8 cellular contexts compared by ENCODE assay signal in genomic region chr14:45134051-45134958, GRCh38.
DNase-seq lines count a peak whose midpoint lies in the region; ATAC-seq and TF ChIP-seq lines count a peak whose summit lies in the region.

TSS of gene FKBP3 (minus strand) at chr14:45134481. CDS start at chr14:45134456, 25 bp downstream.

- peak; percentile 94 to 96 for DNase-seq in AML-193 (lab: John Stamatoyannopoulos, UW)
- DNase-seq in NCI-H510A (lab: John Stamatoyannopoulos, UW), result peak; percentile 95
- peak; percentile 83 to 89 for DNase-seq in activated CD4-positive, alpha-beta T cell treated with anti-CD3 and anti-CD28 coated beads for 24 hours (ENCODE audit: low read depth in 2 of 2)
- peak; percentile 100 for DNase-seq in choroid plexus epithelial cell (ENCODE audit: low read depth)
- peak; percentile 97 for DNase-seq in kidney glomerular epithelial cell (lab: John Stamatoyannopoulos, UW)
- peak; percentile 85 to 90 (median 88) for DNase-seq in stimulated activated CD4-positive, alpha-beta T cell treated with anti-CD3 and anti-CD28 coated beads, Interleukin-1b, Interleukin-23, amount 100 ng/mL, for 24 hours (ENCODE audit: low read depth in 4 of 4, low spot score in 1 of 4)

- peak; percentile 28 for TF ChIP-seq CTCF in choroid plexus epithelial cell (conservative IDR thresholded peaks at IDR 0.05; ENCODE audit: low read depth, low read length)

- peak within 1 kb of the TSS; percentile 87 for H3K4me3 ChIP-seq in choroid plexus epithelial cell (ENCODE audit: low read depth, low read length)

- ATAC-seq in GM19043 (IDR thresholded peaks at IDR 0.05; ENCODE audit: low read depth, unreplicated experiment), result peak; percentile 84
- peak; percentile 88 for ATAC-seq in HG03432 (IDR thresholded peaks at IDR 0.05; ENCODE audit: unreplicated experiment)

Comparison
In these comparisons a context has a peak if more than half of its experiments do, and no peak if none do; other contexts are left out.
1. Peak in every context shown above with its lines: DNase-seq, ATAC-seq and H3K4me3 ChIP-seq.